ENCODE assay signal across 19 cellular contexts in genomic region chr2:7819860-7820259, GRCh38.
"Had no signal": no experiment of that assay in that cellular context is flagged by ENCODE, and none has a peak within 500 bp of the region (broad histone marks: within the 10 kb centered on the region; RNA-seq: fewer than 3 reads in every experiment).

No MANE protein-coding gene starts in this region.

- DNase-seq: activated CD4-positive, alpha-beta T cell treated with anti-CD3 and anti-CD28 coated beads for 48 hours; activated CD8-positive, alpha-beta memory T cell treated with anti-CD3 and anti-CD28 coated beads, Interleukin-2, amount 50 U/mL, for 4 hours; activated CD8-positive, alpha-beta T cell treated with anti-CD3 and anti-CD28 coated beads, Interleukin-2, amount 10 ng/mL, durations not matched to agents 7 days and 5 days; activated gamma-delta T cell; activated T-cell treated with anti-CD3 and anti-CD28 coated beads, Interleukin-2, amount 50 U/mL, for 72 hours; erythroblast; heart right ventricle; naive thymus-derived CD4-positive, alpha-beta T cell; pancreas; stimulated activated CD4-positive, alpha-beta T cell treated with anti-CD3 and anti-CD28 coated beads, Interleukin-4, amount 100 ng/mL, for 24 hours; stimulated activated naive CD4-positive, alpha-beta T cell treated with Interleukin-2 at 50 U/mL for 16 hours; substantia nigra; T-helper 17 cell had no signal

- H3K27me3 ChIP-seq: gastroesophageal sphincter, pancreas, tibial nerve had no signal

- H3K9me3 ChIP-seq: gastroesophageal sphincter, heart right ventricle, pancreas, tibial nerve had no signal

- H3K4me3 ChIP-seq: gastroesophageal sphincter, heart right ventricle, pancreas, tibial nerve had no signal

- H3K27ac ChIP-seq: gastroesophageal sphincter, heart right ventricle, pancreas, tibial nerve had no signal

- FAIRE-seq: colon, pancreas had no signal

- H3K36me3 ChIP-seq: gastroesophageal sphincter, heart right ventricle, pancreas, tibial nerve had no signal

- ATAC-seq: activated CD8-positive, alpha-beta T cell treated with anti-CD3 and anti-CD28 coated beads, Interleukin-2, amount 10 ng/mL, durations not matched to agents 7 days and 5 days; activated naive CD4-positive, alpha-beta T cell treated with anti-CD3 and anti-CD28 coated beads, Interleukin-2, amount 50 U/mL, for 72 hours; activated T-cell treated with anti-CD3 and anti-CD28 coated beads, Interleukin-2, amount 50 U/mL, for 72 hours; gastroesophageal sphincter; heart right ventricle; left lobe of liver; naive thymus-derived CD4-positive, alpha-beta T cell; pancreas; T-helper 17 cell; WTC11 had no signal

- H3K4me1 ChIP-seq: gastroesophageal sphincter, heart right ventricle, pancreas, tibial nerve had no signal
